24 cellular contexts compared by ENCODE assay signal in genomic region chr4:34269593-34269992, GRCh38.
DNase-seq lines count a peak whose midpoint lies in the region; ATAC-seq, FAIRE-seq and TF ChIP-seq lines count a peak whose summit lies in the region.
"Had no signal": no experiment of that assay in that cellular context is flagged by ENCODE, and none has a peak within 500 bp of the region (broad histone marks: within the 10 kb centered on the region; RNA-seq: fewer than 3 reads in every experiment).

No MANE protein-coding gene starts in this region.

- 38% methylated on average over 1 of the region's 1 CpG for WGBS in liver
- 3% methylated on average over 1 of the region's 1 CpG for WGBS in HepG2 (ENCODE audit: low lambda C conversion rate)
- WGBS in right lobe of liver (ENCODE audit: insufficient coverage, low coverage, low lambda C conversion rate, missing lambda C conversion rate): 28% methylated on average over 1 of the region's 1 CpG

- no peak for DNase-seq in HepG2 (ENCODE audit: low spot score)
- peak; percentile 23 for DNase-seq in left kidney (ENCODE audit: low read depth, low spot score)
- no peak for DNase-seq in right lobe of liver
- peak; percentile 74 for DNase-seq in renal cortical epithelial cell (ENCODE audit: low read depth)
- no peak for DNase-seq in left colon
- DNase-seq in Caco-2: no peak
- no peak for DNase-seq in CD4-positive, alpha-beta T cell
- DNase-seq: AML-193; Calu3; CD4-positive, alpha-beta memory T cell; CD8-positive, alpha-beta memory T cell; COR-L47; DMS79 treated with DMSO at 0.1 percent for 48 hours; GF-D8 had no signal

- H4K20me1 ChIP-seq in HepG2 (ENCODE audit: insufficient read depth, low read length): no peaks in the 10 kb centered on the region
- H4K20me1 ChIP-seq: BLaER1 treated with 17β-estradiol and CSF1 and Interleukin-3, amounts not matched to agents 10 nM and 100 nM had no signal

- no peaks in the 10 kb centered on the region for H3K4me1 Mint-ChIP-seq in Caco-2 (ENCODE audit: low read depth, unreplicated experiment)
- no peaks in the 10 kb centered on the region for H3K4me1 Mint-ChIP-seq in CD4-positive, alpha-beta T cell (ENCODE audit: low read depth)
- H3K4me1 Mint-ChIP-seq: B cell; CD4-positive, alpha-beta memory T cell; CD8-positive, alpha-beta memory T cell had no signal

- H3K36me3 Mint-ChIP-seq in Caco-2 (ENCODE audit: insufficient read depth, unreplicated experiment): no peaks in the 10 kb centered on the region
- H3K36me3 Mint-ChIP-seq in CD4-positive, alpha-beta T cell (ENCODE audit: low read depth): no peaks in the 10 kb centered on the region
- H3K36me3 Mint-ChIP-seq: CD4-positive, alpha-beta memory T cell; CD8-positive, alpha-beta memory T cell had no signal

- H2AFZ ChIP-seq in HepG2 (ENCODE audit: low read length): no peak overlapping the region

- TF ChIP-seq EP300 in HepG2 (IDR thresholded peaks at IDR 0.05; ENCODE audit: low read depth in 2 of 2, low read length in 2 of 2): no peak
- TF ChIP-seq EP300 in HepG2 (CRISPR knock-in tag; IDR thresholded peaks at IDR 0.05; ENCODE audit: borderline replicate concordance): no peak

- H3K9ac ChIP-seq in liver (ENCODE audit: low read depth in 1 of 2, low read length in 2 of 2): peak overlapping the region in 1 of 2 donors; percentile 26
- H3K9ac ChIP-seq in HepG2 (ENCODE audit: insufficient read depth, low read depth, low read length): no peak overlapping the region
- H3K9ac ChIP-seq: BLaER1 treated with 17β-estradiol and CSF1 and Interleukin-3, amounts not matched to agents 10 nM and 100 nM had no signal

- ATAC-seq in HepG2 (no peak), right lobe of liver (peak; percentile 62 to 87 (median 76)), left colon (no peak)
- ATAC-seq in CD4-positive, alpha-beta T cell (ENCODE audit: poor library complexity): no peak
- ATAC-seq: A549 had no signal

- no peak overlapping the region for H3K4me2 ChIP-seq in HepG2 (ENCODE audit: low read depth, low read length)
- H3K4me2 ChIP-seq: A549; BLaER1 treated with 17β-estradiol and CSF1 and Interleukin-3, amounts not matched to agents 10 nM and 100 nM had no signal

- FAIRE-seq in HepG2 (lab: Jason Lieb, UNC): no peak
- FAIRE-seq: A549, D721Med, G401.6, GM12891, GM19239 had no signal

- CTCF ChIA-PET in HepG2 (lab: Yijun Ruan, JAX; ENCODE audit: low intra/inter-chr PET ratio, low total read pairs) (no interaction called here), Caco-2 (lab: Charles Lee) (no interaction called here)
- CTCF ChIA-PET in CD4-positive, alpha-beta T cell (lab: Charles Lee): no interaction called here

- no peaks in the 10 kb centered on the region for H3K27me3 ChIP-seq in liver (ENCODE audit: control insufficient read depth in 4 of 4, insufficient read depth in 4 of 4, low read length in 3 of 4)
- no peaks in the 10 kb centered on the region for H3K27me3 ChIP-seq in HepG2 (ENCODE audit: control insufficient read depth in 1 of 2, insufficient read depth in 2 of 2, low read length in 2 of 2)
- H3K27me3 ChIP-seq in right lobe of liver: no peaks in the 10 kb centered on the region
- no peaks in the 10 kb centered on the region for H3K27me3 ChIP-seq in Caco-2 (replicated peaks; ENCODE audit: control insufficient read depth, insufficient read depth, low read length)
- H3K27me3 ChIP-seq in CD4-positive, alpha-beta T cell (ENCODE audit: control insufficient read depth, insufficient read depth, low read length): no peaks in the 10 kb centered on the region
- H3K27me3 ChIP-seq: BLaER1 treated with 17β-estradiol and CSF1 and Interleukin-3, amounts not matched to agents 10 nM and 100 nM had no signal

- in situ Hi-C loops in HepG2 (cut with HindIII; ENCODE audit: extremely low pct_ligation_motif_present, low pct_unique_long_range_greater_than_20kb): no loop called here

- TF ChIP-seq POLR2A in HepG2 (IDR thresholded peaks at IDR 0.05; ENCODE audit: insufficient read depth in 1 of 2, low read depth in 2 of 2, low read length in 2 of 2) (no peak), right lobe of liver (IDR thresholded peaks at IDR 0.05) (peak; percentile 41)

- no peak overlapping the region for H3K27ac Mint-ChIP-seq in Caco-2 (ENCODE audit: unreplicated experiment)
- H3K27ac Mint-ChIP-seq in CD4-positive, alpha-beta T cell: no peak overlapping the region
- H3K27ac Mint-ChIP-seq: B cell; CD4-positive, alpha-beta memory T cell; CD8-positive, alpha-beta memory T cell had no signal

- H3K27me3 Mint-ChIP-seq in Caco-2 (ENCODE audit: insufficient read depth, unreplicated experiment): no peaks in the 10 kb centered on the region
- H3K27me3 Mint-ChIP-seq in CD4-positive, alpha-beta T cell: no peaks in the 10 kb centered on the region
- H3K27me3 Mint-ChIP-seq: B cell; CD4-positive, alpha-beta memory T cell; CD8-positive, alpha-beta memory T cell had no signal

- TF ChIP-seq CTCF in liver (IDR thresholded peaks at IDR 0.05; ENCODE audit: low read depth, low read length, missing input control) (no peak), HepG2 (CRISPR knock-in tag; IDR thresholded peaks at IDR 0.05) (no peak), right lobe of liver (IDR thresholded peaks at IDR 0.05) (no peak), Caco-2 (IDR thresholded peaks at IDR 0.05; ENCODE audit: insufficient read depth in 1 of 2, low read depth in 1 of 2, low read length in 1 of 2, severe bottlenecking in 1 of 2, unreplicated experiment in 1 of 2) (no peak)
- TF ChIP-seq CTCF in CD4-positive, alpha-beta T cell (IDR thresholded peaks at IDR 0.05): no peak

- H3K36me3 ChIP-seq in liver (ENCODE audit: control insufficient read depth in 4 of 4, insufficient read depth in 3 of 4, low read depth in 1 of 4, low read length in 3 of 4): peaks cover 0 to 2% (median 0%) of the 10 kb centered on the region in 4 donors
- H3K36me3 ChIP-seq in HepG2 (replicated peaks in 1 of 2; ENCODE audit: control insufficient read depth in 1 of 2, insufficient read depth in 2 of 2, low read length in 2 of 2): no peaks in the 10 kb centered on the region
- H3K36me3 ChIP-seq in right lobe of liver: no peaks in the 10 kb centered on the region
- no peaks in the 10 kb centered on the region for H3K36me3 ChIP-seq in Caco-2 (ENCODE audit: control insufficient read depth, insufficient read depth, low read length)
- H3K36me3 ChIP-seq: BLaER1 treated with 17β-estradiol and CSF1 and Interleukin-3, amounts not matched to agents 10 nM and 100 nM had no signal

- no peaks in the 10 kb centered on the region for H3K9me3 ChIP-seq in liver (ENCODE audit: control insufficient read depth in 4 of 4, low read length in 3 of 4)
- peaks cover 55% of the 10 kb centered on the region for H3K9me3 ChIP-seq in HepG2 (ENCODE audit: low read length)
- no peaks in the 10 kb centered on the region for H3K9me3 ChIP-seq in right lobe of liver
- H3K9me3 ChIP-seq in Caco-2: no peaks in the 10 kb centered on the region
- no peaks in the 10 kb centered on the region for H3K9me3 ChIP-seq in CD4-positive, alpha-beta T cell (ENCODE audit: control insufficient read depth, low read length)
- H3K9me3 ChIP-seq: A549 had no signal

- intact Hi-C loops in HepG2 (cut with micrococcal nuclease; ENCODE audit: unreplicated experiment) (no loop called here), right lobe of liver (cut with DNase I) (no loop called here), left colon (cut with DNase I, micrococcal nuclease) (no loop called here), Caco-2 (cut with micrococcal nuclease; ENCODE audit: unreplicated experiment) (no loop called here)
- intact Hi-C loops in CD4-positive, alpha-beta T cell (cut with DNase I, micrococcal nuclease): no loop called here

- H3K4me3 Mint-ChIP-seq in Caco-2 (ENCODE audit: unreplicated experiment): no peak overlapping the region
- no peak overlapping the region for H3K4me3 Mint-ChIP-seq in CD4-positive, alpha-beta T cell
- H3K4me3 Mint-ChIP-seq: B cell; CD8-positive, alpha-beta memory T cell had no signal

- no TSS peak for BruUV-seq in HepG2 (replicated peaks; lab: Mats Ljungman, UMichigan)
- no TSS peak for BruUV-seq in Caco-2 (replicated peaks; lab: Mats Ljungman, UMichigan)

- H3K4me3 ChIP-seq in liver (ENCODE audit: low read depth in 1 of 3, low read length in 3 of 3) (peak overlapping the region; percentile 41 to 45 (median 45)), HepG2 (replicated peaks in 1 of 3; ENCODE audit: insufficient read depth in 1 of 3, low read depth in 2 of 3, low read length in 3 of 3) (no peak overlapping the region), right lobe of liver (peak overlapping the region; percentile 8 to 44 (median 37)), Caco-2 (ENCODE audit: low read depth, low read length) (no peak overlapping the region)
- H3K4me3 ChIP-seq: A549; BLaER1 treated with 17β-estradiol and CSF1 and Interleukin-3, amounts not matched to agents 10 nM and 100 nM had no signal

- POLR2A ChIA-PET in HepG2 (lab: Yijun Ruan, JAX): no interaction called here
- POLR2A ChIA-PET in Caco-2 (lab: Charles Lee): no interaction called here
- POLR2A ChIA-PET in CD4-positive, alpha-beta T cell (lab: Charles Lee): no interaction called here

- H3K27ac ChIP-seq in liver (ENCODE audit: low read depth in 1 of 2, low read length in 2 of 2) (no peak overlapping the region), HepG2 (ENCODE audit: extremely low read length, insufficient read depth, low read length) (no peak overlapping the region), right lobe of liver (peak overlapping the region in 2 of 3 donors; percentile 57 to 70)
- no peak overlapping the region for H3K27ac ChIP-seq in CD4-positive, alpha-beta T cell (ENCODE audit: low read depth, low read length)
- H3K27ac ChIP-seq: 22Rv1; A549; BLaER1 treated with 17β-estradiol and CSF1 and Interleukin-3, amounts not matched to agents 10 nM and 100 nM; C4-2B had no signal

- TF ChIP-seq RAD21 in liver (IDR thresholded peaks at IDR 0.05) (peak in 1 of 2 donors; percentile 14), HepG2 (CRISPR knock-in tag; IDR thresholded peaks at IDR 0.05) (no peak)

- H3K79me2 ChIP-seq in HepG2 (ENCODE audit: insufficient read depth, low read length): no peaks in the 10 kb centered on the region

- H3K4me1 ChIP-seq in liver (ENCODE audit: control insufficient read depth in 4 of 4, insufficient read depth in 4 of 4, low read length in 3 of 4): peaks cover 0 to 18% (median 2%) of the 10 kb centered on the region in 4 donors
- H3K4me1 ChIP-seq in HepG2 (ENCODE audit: insufficient read depth, low read length): no peaks in the 10 kb centered on the region
- H3K4me1 ChIP-seq in right lobe of liver: no peaks in the 10 kb centered on the region
- H3K4me1 ChIP-seq in Caco-2: no peaks in the 10 kb centered on the region

- H3K9me3 Mint-ChIP-seq in Caco-2 (ENCODE audit: unreplicated experiment): no peaks in the 10 kb centered on the region
- H3K9me3 Mint-ChIP-seq in CD4-positive, alpha-beta T cell: peaks cover 20% of the 10 kb centered on the region

TF ChIP-seq in liver, 16 proteins besides CTCF, POLR2A, EP300 and RAD21 (continues in another document):
- no peak for TF ChIP-seq EGR1 (IDR thresholded peaks at IDR 0.05; ENCODE audit: low read depth in 2 of 2)
- TF ChIP-seq FOXA1 (IDR thresholded peaks at IDR 0.05): peak; percentile 36
- TF ChIP-seq TAF1 (conservative IDR thresholded peaks at IDR 0.05): no peak
- TF ChIP-seq HNF4A (conservative IDR thresholded peaks at IDR 0.05): no peak

TF ChIP-seq in HepG2, 621 proteins besides CTCF, POLR2A, EP300 and RAD21 (continues in another document):
- no peak for TF ChIP-seq REPIN1 (CRISPR knock-in tag; IDR thresholded peaks at IDR 0.05; ENCODE audit: borderline replicate concordance, low read depth)

Comparison
In these comparisons a context has a peak if more than half of its experiments do, and no peak if none do; other contexts are left out.
1. H3K27ac ChIP-seq: peak in right lobe of liver (2 of 3); none in liver (0 of 2), HepG2 (single experiment) and CD4-positive, alpha-beta T cell (single experiment).
2. H3K4me3 ChIP-seq: peak in liver (3 of 3) and right lobe of liver (3 of 3); none in HepG2 (0 of 3) and Caco-2 (single experiment).
3. ATAC-seq: peak in right lobe of liver (4 of 4); none in HepG2 (single experiment), left colon (single experiment) and CD4-positive, alpha-beta T cell (single experiment).
4. DNase-seq: peak in left kidney (single experiment) and renal cortical epithelial cell (single experiment); none in HepG2 (single experiment), right lobe of liver (0 of 3), left colon (0 of 2), Caco-2 (0 of 2) and CD4-positive, alpha-beta T cell (0 of 10).